In the genomic region with DNA sequence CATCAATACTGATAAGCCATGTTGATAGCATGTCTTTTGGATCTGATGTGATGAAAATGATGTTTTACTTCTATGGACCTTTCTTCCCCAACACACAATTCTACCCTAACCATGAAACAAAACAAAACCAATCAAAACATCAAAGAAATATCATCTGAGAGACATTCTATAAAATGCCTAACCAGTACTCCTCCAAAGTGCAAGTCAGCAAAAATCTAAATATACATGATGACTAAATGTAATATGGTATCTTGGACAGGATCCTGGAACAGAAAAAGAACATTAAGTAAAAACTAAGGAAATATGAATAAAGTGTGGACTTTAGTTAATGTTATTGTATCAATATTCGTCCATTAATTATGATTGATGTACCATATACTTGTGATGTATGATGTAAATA, we compare ENCODE assay signal across 27 cellular contexts.
"Had no signal": no experiment of that assay in that cellular context is flagged by ENCODE, and none has a peak within 500 bp of the region (broad histone marks: within the 10 kb centered on the region; RNA-seq: fewer than 3 reads in every experiment).

No MANE protein-coding gene starts in this region.

- H3K79me2 ChIP-seq: hepatocyte, parathyroid adenoma had no signal

- H3K27ac ChIP-seq: coronary artery, esophagus squamous epithelium, gastrocnemius medialis, heart left ventricle, hepatocyte, left lung, neural progenitor cell, parathyroid adenoma, thyroid gland, vagina had no signal

- ATAC-seq: gastrocnemius medialis; heart left ventricle; left cardiac atrium; left lung; mucosa of descending colon; naive thymus-derived CD4-positive, alpha-beta T cell; sciatic nerve; stimulated activated naive CD8-positive, alpha-beta T cell treated with anti-CD3 and anti-CD28 coated beads, Interleukin-15, amount 100 ng/mL, for 72 hours had no signal

- H2AFZ ChIP-seq: hepatocyte, neural progenitor cell, parathyroid adenoma had no signal

- H3K36me3 ChIP-seq: esophagus squamous epithelium, gastrocnemius medialis, heart left ventricle, left lung, neural progenitor cell, thyroid gland, vagina had no signal

- H3K4me1 ChIP-seq: esophagus squamous epithelium, gastrocnemius medialis, heart left ventricle, left lung, neural progenitor cell, parathyroid adenoma, thyroid gland, vagina had no signal

- H3K4me2 ChIP-seq: hepatocyte, neural progenitor cell, smooth muscle cell had no signal

- H3K9ac ChIP-seq: neural progenitor cell, parathyroid adenoma had no signal

- H3K27me3 ChIP-seq: esophagus squamous epithelium, gastrocnemius medialis, heart left ventricle, hepatocyte, left lung, neural progenitor cell, thyroid gland, vagina had no signal

- H3K4me3 ChIP-seq: coronary artery, esophagus squamous epithelium, gastrocnemius medialis, heart left ventricle, hepatocyte, left lung, mucosa of descending colon, neural progenitor cell, smooth muscle cell, thyroid gland, vagina had no signal

- DNase-seq: dermis blood vessel endothelial cell; effector memory CD4-positive, alpha-beta T cell; erythroblast; esophagus squamous epithelium; foreskin fibroblast; gastrocnemius medialis; heart left ventricle; left cardiac atrium; left lung; mesenchymal stem cell; mucosa of descending colon; naive thymus-derived CD4-positive, alpha-beta T cell; stimulated activated CD4-positive, alpha-beta T cell treated with anti-CD3 and anti-CD28 coated beads, Interleukin-12 subunit alpha, Interleukin-12 subunit beta, amount 100 ng/mL, for 4 hours; stimulated activated CD4-positive, alpha-beta T cell treated with anti-CD3 and anti-CD28 coated beads, Interleukin-1b, Interleukin-23, amount 100 ng/mL, for 48 hours; stimulated activated CD4-positive, alpha-beta T cell treated with anti-CD3 and anti-CD28 coated beads, Interleukin-4, amount 100 ng/mL, for 1 hour; stimulated activated CD8-positive, alpha-beta memory T cell treated with anti-CD3 and anti-CD28 coated beads, Interleukin-4, amount 100 ng/mL, for 48 hours; stimulated activated naive CD4-positive, alpha-beta T cell; stimulated activated naive CD8-positive, alpha-beta T cell treated with anti-CD3 and anti-CD28 coated beads, Interleukin-15, amount 100 ng/mL, for 72 hours; thyroid gland; trophoblast cell had no signal

- H3K9me3 ChIP-seq: esophagus squamous epithelium, gastrocnemius medialis, heart left ventricle, mucosa of descending colon, thyroid gland, vagina had no signal
